Comparison of ENCODE assay signal across 8 cellular contexts in genomic region chr16:68040506-68041288, GRCh38. TPM values are rescaled to one million over a fixed set of nuclear protein-coding genes. Genes with fewer than 3 reads are reported as not detected.
A peak's percentile ranks its signal among the peaks of the same experiment; 100 is the strongest.
DNase-seq lines count a peak whose midpoint lies in the region; ATAC-seq and TF ChIP-seq lines count a peak whose summit lies in the region.

No MANE protein-coding gene starts in this region.

- H3K4me3 Mint-ChIP-seq in chondrocyte (ENCODE audit: unreplicated experiment), result no peak overlapping the region

- no peak overlapping the region for H3K27ac Mint-ChIP-seq in chondrocyte (ENCODE audit: unreplicated experiment)

- peaks cover 5% of the 10 kb centered on the region for H3K36me3 Mint-ChIP-seq in chondrocyte (ENCODE audit: low read depth)

- peak; percentile 27 to 78 for DNase-seq in NCI-H526 (lab: John Stamatoyannopoulos, UW)
- DNase-seq in activated CD4-positive, alpha-beta T cell treated with anti-CD3 and anti-CD28 coated beads for 48 hours, result peak; percentile 93
- DNase-seq in chondrocyte (ENCODE audit: low spot score), result peak; percentile 77
- peak; percentile 83 for DNase-seq in left kidney (ENCODE audit: low read depth, low spot score)
- DNase-seq in stimulated activated CD4-positive, alpha-beta T cell treated with anti-CD3 and anti-CD28 coated beads, TNF-alpha, amount 100 ng/mL, for 1 hour (ENCODE audit: low read depth in 3 of 3, low spot score in 1 of 3), result peak; percentile 76 to 86 (median 85)
- no peak for DNase-seq in cortex of kidney (lab: John Stamatoyannopoulos, UW)

- no peaks in the 10 kb centered on the region for H3K27me3 Mint-ChIP-seq in chondrocyte (ENCODE audit: low read depth)

- H3K9me3 Mint-ChIP-seq in chondrocyte (ENCODE audit: low read depth), result no peaks in the 10 kb centered on the region

- H3K4me1 Mint-ChIP-seq in chondrocyte (ENCODE audit: low read depth), result no peaks in the 10 kb centered on the region

- peak; percentile 89 for TF ChIP-seq CTCF in chondrocyte (IDR thresholded peaks at IDR 0.05)

- ATAC-seq in GM18511 (IDR thresholded peaks at IDR 0.05; ENCODE audit: unreplicated experiment), result peak; percentile 80
- ATAC-seq in HG03196 (IDR thresholded peaks at IDR 0.05; ENCODE audit: unreplicated experiment), result peak; percentile 53

RNA-seq across cellular contexts. Expression of gene DUS2, which starts 17.6 kb away (rescaled TPM):
- 12.2 to 15.9 TPM (median 12.7 TPM) in 3 replicates for total RNA-seq in chondrocyte

RNA-seq across cellular contexts. Expression of gene DDX28, which starts 17.7 kb away (rescaled TPM):
- 5.8 to 6.7 TPM (median 6.6 TPM) in 3 replicates for total RNA-seq in chondrocyte

RNA-seq across cellular contexts. Expression of gene DPEP2NB, which starts 25.0 kb away (rescaled TPM):
- not detected in 3 replicates for total RNA-seq in chondrocyte

RNA-seq across cellular contexts. Expression of gene DPEP2, which starts 41.4 kb away (rescaled TPM):
- not detected in 3 replicates for total RNA-seq in chondrocyte

RNA-seq across cellular contexts. Expression of gene NFATC3, which starts 44.5 kb away (rescaled TPM):
- 32.2 to 38.0 TPM (median 37.7 TPM) in 3 replicates for total RNA-seq in chondrocyte
